In the genomic region with DNA sequence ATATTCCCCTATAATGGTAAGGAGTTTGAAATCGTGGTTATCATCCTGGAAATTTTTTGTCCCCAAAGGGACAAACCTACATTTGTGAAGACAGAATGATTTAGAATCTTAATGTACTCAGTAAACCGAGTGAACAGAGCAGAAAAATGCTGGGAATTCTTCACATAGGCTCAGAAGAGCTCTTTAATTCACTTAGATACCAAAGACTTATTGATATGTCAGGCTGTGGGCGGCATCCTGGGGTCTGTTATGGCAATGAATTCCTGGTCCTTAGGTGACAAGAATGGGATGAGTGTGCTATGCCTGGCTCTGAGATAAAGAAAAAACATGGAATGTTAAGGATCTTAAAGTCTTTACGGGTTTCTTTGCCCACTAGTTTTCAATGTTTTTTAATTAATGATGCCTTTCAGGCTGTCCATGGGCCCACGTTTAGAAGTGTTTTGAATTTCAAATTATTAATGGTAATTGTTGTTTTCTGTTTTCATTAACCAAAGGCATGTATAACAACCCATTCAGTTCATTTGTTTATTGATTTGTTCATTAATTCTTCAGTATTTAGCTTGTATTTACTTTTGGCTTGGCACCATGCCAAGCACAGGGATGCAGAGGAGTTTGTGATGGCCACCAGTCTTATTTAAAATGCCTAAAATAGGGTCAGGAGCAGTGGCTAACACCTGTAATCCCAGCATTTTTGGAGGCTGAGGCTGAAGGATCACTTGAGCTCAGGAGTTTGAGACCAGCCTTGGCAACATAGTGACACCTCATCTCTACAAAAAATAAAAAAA, we compare ENCODE assay signal across 27 cellular contexts.
"Had no signal": no experiment of that assay in that cellular context is flagged by ENCODE, and none has a peak within 500 bp of the region (broad histone marks: within the 10 kb centered on the region; RNA-seq: fewer than 3 reads in every experiment).

No MANE protein-coding gene starts in this region.

- ATAC-seq: activated naive CD4-positive, alpha-beta T cell treated with anti-CD3 and anti-CD28 coated beads, Interleukin-2, amount 50 U/mL, for 72 hours; activated T-cell treated with anti-CD3 and anti-CD28 coated beads, Interleukin-2, amount 50 U/mL, for 72 hours; foreskin keratinocyte; heart left ventricle; left lobe of liver; lower lobe of right lung; pancreas; stimulated activated effector memory CD8-positive, alpha-beta T cell treated with anti-CD3 and anti-CD28 coated beads, Interleukin-12 subunit alpha, Interleukin-12 subunit beta, amount 100 ng/mL, for 72 hours; stimulated activated naive CD8-positive, alpha-beta T cell treated with anti-CD3 and anti-CD28 coated beads, Interleukin-15, amount 100 ng/mL, for 72 hours; upper lobe of right lung had no signal

- H3K27ac ChIP-seq: esophagus muscularis mucosa, foreskin keratinocyte, heart left ventricle, lower lobe of right lung, pancreas, prostate gland, sigmoid colon, upper lobe of right lung had no signal

- H3K36me3 ChIP-seq: cardiac muscle cell, esophagus muscularis mucosa, heart left ventricle, lower lobe of right lung, pancreas, prostate gland, sigmoid colon, upper lobe of right lung had no signal

- H3K27me3 ChIP-seq: cardiac muscle cell, esophagus muscularis mucosa, foreskin keratinocyte, heart left ventricle, pancreas, sigmoid colon, upper lobe of right lung had no signal

- H3K9me3 ChIP-seq: esophagus muscularis mucosa, heart left ventricle, lower lobe of right lung, pancreas, prostate gland, sigmoid colon, upper lobe of right lung had no signal

- DNase-seq: activated CD4-positive, alpha-beta T cell treated with anti-CD3 and anti-CD28 coated beads for 4 hours; activated CD4-positive, alpha-beta T cell treated with anti-CD3 and anti-CD28 coated beads, Interleukin-2, amount 50 U/mL, for 4 hours; activated naive CD4-positive, alpha-beta T cell; activated T-cell treated with anti-CD3 and anti-CD28 coated beads for 4 hours; activated T-cell treated with anti-CD3 and anti-CD28 coated beads, Interleukin-2, amount 50 U/mL, for 72 hours; cortex of kidney; foreskin keratinocyte; heart left ventricle; kidney glomerular epithelial cell; lower lobe of right lung; nephron progenitor cell; nucleus accumbens; pancreas; retina; sigmoid colon; small intestine; stimulated activated CD4-positive, alpha-beta T cell treated with anti-CD3 and anti-CD28 coated beads, Interleukin-4, amount 100 ng/mL, for 24 hours; stimulated activated naive CD8-positive, alpha-beta T cell treated with anti-CD3 and anti-CD28 coated beads, Interleukin-15, amount 100 ng/mL, for 72 hours; substantia nigra; T-helper 9 cell; upper lobe of right lung had no signal

- H3K4me3 ChIP-seq: cardiac muscle cell, esophagus muscularis mucosa, heart left ventricle, lower lobe of right lung, pancreas, prostate gland, sigmoid colon, upper lobe of right lung had no signal

- H3K4me1 ChIP-seq: esophagus muscularis mucosa, lower lobe of right lung, prostate gland had no signal
